ENCODE assay signal across 25 cellular contexts in the genomic region with DNA sequence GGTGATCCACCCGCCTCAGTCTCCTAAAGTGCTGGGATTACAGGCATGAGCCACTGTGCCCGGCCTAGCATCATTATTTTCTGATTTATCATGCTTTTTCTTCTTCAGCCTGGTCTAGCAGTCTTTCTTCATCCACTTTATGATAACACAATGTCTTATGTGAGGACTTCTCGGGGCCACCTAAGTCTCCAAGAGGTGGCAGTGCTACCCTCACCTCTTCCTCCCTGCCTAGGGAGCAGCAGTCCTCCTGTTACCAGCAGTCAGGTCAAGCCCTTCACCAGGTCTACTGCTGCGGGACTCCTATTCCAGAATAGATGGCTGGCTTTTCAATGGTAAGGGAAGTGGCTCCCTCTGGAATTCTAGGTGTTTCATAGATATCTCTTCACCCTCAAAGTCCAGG.
DNase-seq lines count a peak whose midpoint lies in the region; ATAC-seq and TF ChIP-seq lines count a peak whose summit lies in the region.
"Had no signal": no experiment of that assay in that cellular context is flagged by ENCODE, and none has a peak within 500 bp of the region (broad histone marks: within the 10 kb centered on the region; RNA-seq: fewer than 3 reads in every experiment).

No MANE protein-coding gene starts in this region.

- POLR2A ChIA-PET in Caco-2 (lab: Charles Lee): no interaction called here

- H3K9me3 ChIP-seq in Caco-2: no peaks in the 10 kb centered on the region
- no peaks in the 10 kb centered on the region for H3K9me3 ChIP-seq in OCI-LY3 (ENCODE audit: insufficient read depth, low read length)
- no peaks in the 10 kb centered on the region for H3K9me3 ChIP-seq in hepatocyte (ENCODE audit: low read depth)
- H3K9me3 ChIP-seq: MG63, SJSA1 had no signal

- H3K4me2 ChIP-seq in OCI-LY3 (ENCODE audit: low read length) (no peak overlapping the region; the same call in 1 of the 2 replicates), hepatocyte (no peak overlapping the region)

- no peak overlapping the region for H3K9ac ChIP-seq in OCI-LY3 (ENCODE audit: low read length)

- H3K79me2 ChIP-seq in OCI-LY3 (ENCODE audit: low read length) (no peaks in the 10 kb centered on the region), hepatocyte (no peaks in the 10 kb centered on the region)

- peaks cover 49% of the 10 kb centered on the region for H3K4me1 Mint-ChIP-seq in Caco-2 (ENCODE audit: low read depth, unreplicated experiment)

- H3K9me3 Mint-ChIP-seq in Caco-2 (ENCODE audit: unreplicated experiment): peaks cover 13% of the 10 kb centered on the region
- H3K9me3 Mint-ChIP-seq: CD8-positive, alpha-beta memory T cell had no signal

- no peaks in the 10 kb centered on the region for H4K20me1 ChIP-seq in OCI-LY3 (ENCODE audit: insufficient read depth, low read length)
- H4K20me1 ChIP-seq in hepatocyte (ENCODE audit: insufficient read depth, poor library complexity, severe bottlenecking): no peaks in the 10 kb centered on the region

- H3K27me3 Mint-ChIP-seq in Caco-2 (ENCODE audit: insufficient read depth, unreplicated experiment): no peaks in the 10 kb centered on the region

- H3K4me3 ChIP-seq in Caco-2 (ENCODE audit: low read depth, low read length): no peak overlapping the region
- no peak overlapping the region for H3K4me3 ChIP-seq in OCI-LY3 (ENCODE audit: low read length)
- no peak overlapping the region for H3K4me3 ChIP-seq in hepatocyte
- H3K4me3 ChIP-seq: MG63, SJSA1 had no signal

- H3K27me3 ChIP-seq in Caco-2 (replicated peaks; ENCODE audit: control insufficient read depth, insufficient read depth, low read length) (no peaks in the 10 kb centered on the region), OCI-LY3 (ENCODE audit: low read depth, low read length) (0 out of 2 replicates have a peak, but pooled peaks cover 3% of the 10 kb centered on the region), hepatocyte (no peaks in the 10 kb centered on the region)
- H3K27me3 ChIP-seq: MG63, SJSA1 had no signal

- CTCF ChIA-PET in Caco-2 (lab: Charles Lee): no interaction called here

- WGBS in hepatocyte (ENCODE audit: low lambda C conversion rate, missing lambda C conversion rate): 87% methylated on average over 4 of the region's 4 CpGs

- intact Hi-C loops in Caco-2 (cut with micrococcal nuclease; ENCODE audit: unreplicated experiment): loop anchor here (5.0 to 10.0 kb wide), 2 partner anchors 165 to 482 kb away; a partner anchor contains a TSS

- H3K9me2 ChIP-seq in hepatocyte (replicated peaks; ENCODE audit: insufficient read depth): no peaks in the 10 kb centered on the region

- H3K27ac ChIP-seq in OCI-LY3 (ENCODE audit: low read length) (no peak overlapping the region), hepatocyte (peak overlapping the region; percentile 55)
- H3K27ac ChIP-seq: C4-2B, SJSA1 had no signal

- no peaks in the 10 kb centered on the region for H3K36me3 Mint-ChIP-seq in Caco-2 (ENCODE audit: insufficient read depth, unreplicated experiment)
- H3K36me3 Mint-ChIP-seq: CD8-positive, alpha-beta memory T cell had no signal

- ATAC-seq in HG03571 (IDR thresholded peaks at IDR 0.05; ENCODE audit: unreplicated experiment): peak; percentile 12
- ATAC-seq: Right ventricle myocardium inferior, T-helper 17 cell had no signal

- TF ChIP-seq CTCF in Caco-2 (IDR thresholded peaks at IDR 0.05; ENCODE audit: insufficient read depth in 1 of 2, low read depth in 1 of 2, low read length in 1 of 2, severe bottlenecking in 1 of 2, unreplicated experiment in 1 of 2) (no peak), OCI-LY3 (IDR thresholded peaks at IDR 0.05; ENCODE audit: low read depth, low read length) (peak; percentile 49), hepatocyte (IDR thresholded peaks at IDR 0.05; ENCODE audit: poor library complexity) (no peak)

- no peak overlapping the region for H2AFZ ChIP-seq in OCI-LY3 (ENCODE audit: low read depth, low read length)
- no peak overlapping the region for H2AFZ ChIP-seq in hepatocyte

- H3K4me1 ChIP-seq in Caco-2 (peaks cover 34% of the 10 kb centered on the region), OCI-LY3 (ENCODE audit: low read length) (peaks cover 34% of the 10 kb centered on the region), hepatocyte (ENCODE audit: insufficient read depth) (peaks cover 14% of the 10 kb centered on the region)
- H3K4me1 ChIP-seq: SJSA1 had no signal

- DNase-seq in Caco-2 (no peak), hepatocyte (ENCODE audit: low spot score) (no peak), GM19240 (ENCODE audit: insufficient read length, low spot score) (no peak), OCI-M2 (lab: John Stamatoyannopoulos, UW; ENCODE audit: unreplicated experiment) (no peak), SKM-1 treated with dmso at 0.1 percent for 144 hours (lab: John Stamatoyannopoulos, UW; ENCODE audit: unreplicated experiment) (no peak)
- DNase-seq: CD8-positive, alpha-beta memory T cell; DMS79; GOT3; HCEC 1CT; IMR-90; Karpas-422; NCI-H1048; NCI-H1417 treated with DMSO at 0.1 percent for 48 hours; NCI-H2029; NCI-H2227 treated with DMSO at 0.1 percent for 48 hours; NCI-H510A treated with DMSO at 0.1 percent for 48 hours; NCI-H748 treated with DMSO at 0.1 percent for 48 hours; NK-92 treated with Interleukin-12 subunit alpha and Interleukin-12 subunit beta, amount 100 ng/mL, for 24 hours; T-helper 17 cell had no signal

- peak overlapping the region; percentile 62 for H3K27ac Mint-ChIP-seq in Caco-2 (ENCODE audit: unreplicated experiment)
- H3K27ac Mint-ChIP-seq: T-helper 17 cell had no signal

- no TSS peak for BruUV-seq in Caco-2 (replicated peaks; lab: Mats Ljungman, UMichigan)

- no peak overlapping the region for H3K4me3 Mint-ChIP-seq in Caco-2 (ENCODE audit: unreplicated experiment)
- H3K4me3 Mint-ChIP-seq: CD8-positive, alpha-beta memory T cell; T-helper 17 cell had no signal

- no peaks in the 10 kb centered on the region for H3K36me3 ChIP-seq in Caco-2 (ENCODE audit: control insufficient read depth, insufficient read depth, low read length)
- H3K36me3 ChIP-seq in OCI-LY3 (replicated peaks; ENCODE audit: low read depth, low read length): no peaks in the 10 kb centered on the region
- H3K36me3 ChIP-seq in hepatocyte (replicated peaks; ENCODE audit: insufficient read depth, low read depth): no peaks in the 10 kb centered on the region
- H3K36me3 ChIP-seq: MG63, SJSA1 had no signal
